ENCODE assay signal across 8 cellular contexts in the genomic region with DNA sequence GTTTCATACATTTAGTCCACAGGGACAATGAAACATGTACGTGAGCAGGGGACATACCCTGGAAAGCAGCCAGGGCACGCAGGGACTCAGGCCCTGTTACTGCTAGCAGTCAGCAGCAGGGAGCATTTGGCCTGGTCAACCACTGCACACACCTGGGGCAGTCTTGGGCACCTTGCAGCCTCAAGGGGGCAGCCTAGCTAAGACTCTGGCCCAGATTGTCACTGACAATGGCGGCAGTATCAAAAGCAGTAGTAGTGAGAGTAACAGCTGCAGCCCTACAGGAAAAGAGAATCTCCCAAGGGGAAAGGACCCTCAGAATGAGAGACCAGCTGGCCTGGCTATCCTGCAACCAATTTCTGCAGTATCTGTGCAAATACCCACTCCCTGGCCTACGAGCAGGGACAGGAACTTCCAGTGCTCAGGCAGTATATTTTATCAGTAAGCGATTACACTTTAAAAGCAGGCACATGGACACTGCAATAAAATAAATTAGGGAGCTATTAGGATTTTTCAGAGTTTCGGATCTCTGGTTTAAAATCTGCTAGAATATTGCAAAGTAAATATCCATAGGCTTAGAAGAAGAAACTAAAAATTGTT.
DNase-seq lines count a peak whose midpoint lies in the region; ATAC-seq and TF ChIP-seq lines count a peak whose summit lies in the region.

No MANE protein-coding gene starts in this region.

- CTCF ChIA-PET in T-cell (lab: Charles Lee), result interaction anchor here (0.6 to 8.0 kb wide), 6 partner anchors 229 to 659 kb away, joined by 3 to 161 read pairs (median 3); no protein-coding TSS in a partner anchor

- H2AFZ ChIP-seq in H9 (ENCODE audit: low read length), result no peak overlapping the region

- POLR2A ChIA-PET in T-cell (lab: Charles Lee), result no interaction called here

- H3K4me3 Mint-ChIP-seq in H9 (no peak overlapping the region), T-cell (no peak overlapping the region)

- no peak overlapping the region for H3K14ac ChIP-seq in H9 (ENCODE audit: insufficient read depth, low read length)

- H2BK15ac ChIP-seq in H9 (ENCODE audit: low read depth, low read length), result no peak overlapping the region

- intact Hi-C loops in ascending aorta (cut with DNase I), result loop anchor here (5.0 kb wide), 1 partner anchor 220 kb away; no protein-coding TSS in a partner anchor

- H3K4me1 ChIP-seq in H9 (ENCODE audit: insufficient read depth, low read length) (no peaks in the 10 kb centered on the region; the same call in 1 of the 2 replicates), ascending aorta (peaks cover 0 to 2% of the 10 kb centered on the region in 2 donors), iPS DF 6.9 (ENCODE audit: control insufficient read depth, insufficient read depth, low read length) (0 out of 2 replicates have a peak, but pooled peaks cover 1% of the 10 kb centered on the region)

- no peaks in the 10 kb centered on the region for H3K23me2 ChIP-seq in H9 (ENCODE audit: insufficient read length, low read depth, low read length, poor library complexity, severe bottlenecking)

- no peak overlapping the region for H2BK5ac ChIP-seq in H9 (ENCODE audit: insufficient read length, low read length)

- H3K23ac ChIP-seq in H9 (ENCODE audit: insufficient read length, low read depth, low read length), result no peak overlapping the region

- H3K27ac Mint-ChIP-seq in H9, result peak overlapping the region in 2 of 3 experiments; percentile 62 to 89; a peak in 4 of 7 replicates
- H3K27ac Mint-ChIP-seq in T-cell, result no peak overlapping the region

- H4K20me1 ChIP-seq in H9 (ENCODE audit: control insufficient read depth, insufficient read depth, insufficient read length), result no peaks in the 10 kb centered on the region

- no peak overlapping the region for H3K4ac ChIP-seq in H9 (ENCODE audit: low read depth, low read length)

- H4K91ac ChIP-seq in H9 (ENCODE audit: insufficient read length, low read depth, low read length), result no peak overlapping the region

- H3K4me2 ChIP-seq in H9 (ENCODE audit: insufficient read depth, insufficient read length, low read length), result no peak overlapping the region

- H3K4me1 Mint-ChIP-seq in H9 (peaks cover 2 to 8% of the 10 kb centered on the region in 2 experiments; a peak in 3 of 4 replicates), T-cell (peaks cover 0 to 5% (median 4%) of the 10 kb centered on the region in 3 donors)

- H3K27me3 ChIP-seq in H9 (ENCODE audit: insufficient read depth, low read length), result no peaks in the 10 kb centered on the region
- no peaks in the 10 kb centered on the region for H3K27me3 ChIP-seq in ascending aorta
- H3K27me3 ChIP-seq in iPS DF 6.9 (ENCODE audit: control insufficient read depth, insufficient read depth, low read length), result no peaks in the 10 kb centered on the region

- H3K27me3 Mint-ChIP-seq in H9 (ENCODE audit: low read depth) (no peaks in the 10 kb centered on the region), T-cell (no peaks in the 10 kb centered on the region)

- H4K5ac ChIP-seq in H9 (ENCODE audit: insufficient read length, low read depth, low read length), result no peak overlapping the region

- H3K79me1 ChIP-seq in H9 (ENCODE audit: insufficient read depth, low read depth, low read length, poor library complexity, severe bottlenecking), result no peaks in the 10 kb centered on the region

- H3K9ac ChIP-seq in H9 (ENCODE audit: extremely low read depth, insufficient read length, low read length), result no peak overlapping the region

- H2BK120ac ChIP-seq in H9 (ENCODE audit: low read depth, low read length, poor library complexity, severe bottlenecking), result no peak overlapping the region

- H2AK5ac ChIP-seq in H9 (ENCODE audit: insufficient read length, low read length), result no peak overlapping the region

- H2BK20ac ChIP-seq in H9 (ENCODE audit: low read depth, low read length, poor library complexity, severe bottlenecking), result no peak overlapping the region

- WGBS in H9 (ENCODE audit: extremely low coverage, insufficient read length, low lambda C conversion rate), result no CpG with 5 or more reads among the region's 6 CpGs
- WGBS in iPS DF 6.9 (ENCODE audit: insufficient coverage, insufficient read length), result no CpG with 5 or more reads among the region's 6 CpGs

- H3K4me3 ChIP-seq in GM12875 (ENCODE audit: low read depth, low read length), result no peak overlapping the region
- H3K4me3 ChIP-seq in LNCaP clone FGC (ENCODE audit: low read depth, low read length), result no peak overlapping the region
- no peak overlapping the region for H3K4me3 ChIP-seq in ascending aorta
- H3K4me3 ChIP-seq in iPS DF 6.9 (ENCODE audit: low read length), result no peak overlapping the region

- no peak overlapping the region for H3K56ac ChIP-seq in H9 (ENCODE audit: insufficient read length, low read depth, low read length)

- H3K79me2 ChIP-seq in H9 (ENCODE audit: insufficient read depth, low read length), result no peaks in the 10 kb centered on the region

- DNase-seq in H9, result peak; percentile 92
- no peak for DNase-seq in LNCaP clone FGC (ENCODE audit: low read depth)
- peak; percentile 4 to 63 (median 46) for DNase-seq in T-cell
- peak in 1 of 2 donors; percentile 70 for DNase-seq in ascending aorta (ENCODE audit: low spot score in 2 of 2)
- DNase-seq in iPS DF 6.9 (ENCODE audit: low read depth, low spot score), result peak; percentile 80
- peak; percentile 18 to 53 for DNase-seq in stimulated activated CD4-positive, alpha-beta T cell treated with anti-CD3 and anti-CD28 coated beads, Interleukin-15, amount 100 ng/mL, for 48 hours (ENCODE audit: low read depth in 2 of 2)
- DNase-seq in DMS114 treated with DMSO at 0.1 percent for 48 hours (lab: John Stamatoyannopoulos, UW; ENCODE audit: unreplicated experiment), result no peak

- no peak overlapping the region for H3K18ac ChIP-seq in H9 (ENCODE audit: insufficient read length, low read depth, low read length)

- no peak overlapping the region for H3T11ph ChIP-seq in H9 (ENCODE audit: low read length)

- H3K27ac ChIP-seq in H9 (ENCODE audit: insufficient read length, low read depth, low read length) (no peak overlapping the region), ascending aorta (no peak overlapping the region), iPS DF 6.9 (ENCODE audit: low read length) (no peak overlapping the region)

- H3K36me3 Mint-ChIP-seq in H9 (ENCODE audit: insufficient read depth in 1 of 3, low read depth in 3 of 3), result no peaks in the 10 kb centered on the region; a peak in 1 of 7 replicates
- no peaks in the 10 kb centered on the region for H3K36me3 Mint-ChIP-seq in T-cell

- H3K36me3 ChIP-seq in ascending aorta (no peaks in the 10 kb centered on the region), iPS DF 6.9 (ENCODE audit: control insufficient read depth, insufficient read depth, low read length) (no peaks in the 10 kb centered on the region)

- H4K8ac ChIP-seq in H9 (replicated peaks; ENCODE audit: insufficient read length, low read depth, low read length), result no peak overlapping the region

- H3K9me3 Mint-ChIP-seq in H9 (no peaks in the 10 kb centered on the region), T-cell (no peaks in the 10 kb centered on the region)

- no peak overlapping the region for H2BK12ac ChIP-seq in H9 (ENCODE audit: insufficient read length, low read depth, low read length)

- ATAC-seq in T-cell (replicated peaks in 1 of 4), result peak; percentile 77 to 88 (median 83)

- H3K9me3 ChIP-seq in H9 (ENCODE audit: control insufficient read depth, low read depth, low read length) (no peaks in the 10 kb centered on the region), ascending aorta (no peaks in the 10 kb centered on the region), iPS DF 6.9 (ENCODE audit: control insufficient read depth, insufficient read depth, low read length) (no peaks in the 10 kb centered on the region)

- peak; percentile 84 for TF ChIP-seq CTCF in GM12875 (IDR thresholded peaks at IDR 0.05; ENCODE audit: borderline replicate concordance, insufficient read depth, low read depth, low read length)
- peak; percentile 89 for TF ChIP-seq CTCF in H9 (conservative IDR thresholded peaks at IDR 0.05)
- TF ChIP-seq CTCF in LNCaP clone FGC (IDR thresholded peaks at IDR 0.05; ENCODE audit: control insufficient read depth, extremely low read depth, insufficient read depth), result peak; percentile 42
- peak in 2 of 3 experiments; percentile 18 to 48 for TF ChIP-seq CTCF in ascending aorta (IDR thresholded peaks at IDR 0.05)

Comparison
In these comparisons a context has a peak if more than half of its experiments do, and no peak if none do; other contexts are left out.
1. CTCF ChIP-seq: peak in every context shown above with its lines; median percentile 89 in H9; 84 in GM12875; 42 in LNCaP clone FGC; 33 in ascending aorta.
2. DNase-seq: peak in H9 (single experiment), T-cell (34 of 34), iPS DF 6.9 (single experiment) and stimulated activated CD4-positive, alpha-beta T cell treated with anti-CD3 and anti-CD28 coated beads, Interleukin-15, amount 100 ng/mL, for 48 hours (2 of 2); none in LNCaP clone FGC (single experiment) and DMS114 treated with DMSO at 0.1 percent for 48 hours (single experiment).
3. H3K27ac Mint-ChIP-seq: peak in H9 (2 of 3); none in T-cell (0 of 2).